ENCODE assay signal across 34 cellular contexts in genomic region chr11:7376386-7376785, GRCh38.
"Had no signal": no experiment of that assay in that cellular context is flagged by ENCODE, and none has a peak within 500 bp of the region (broad histone marks: within the 10 kb centered on the region; RNA-seq: fewer than 3 reads in every experiment).

No MANE protein-coding gene starts in this region.

- H3K4me1 ChIP-seq: adrenal gland, ascending aorta, body of pancreas, breast epithelium had no signal

- ATAC-seq: activated naive CD4-positive, alpha-beta T cell treated with anti-CD3 and anti-CD28 coated beads, Interleukin-2, amount 50 U/mL, for 72 hours; activated naive CD8-positive, alpha-beta T cell treated with anti-CD3 and anti-CD28 coated beads, Interleukin-2, amount 50 U/mL, for 24 hours; activated T-cell treated with anti-CD3 and anti-CD28 coated beads, Interleukin-2, amount 50 U/mL, for 4 hours; activated T-cell treated with anti-CD3 and anti-CD28 coated beads, Interleukin-2, amount 50 U/mL, for 72 hours; activated T-helper 17 cell treated with anti-CD3 and anti-CD28 coated beads, Interleukin-2, amount 50 U/mL, for 72 hours; body of pancreas had no signal

- H3K27ac ChIP-seq: adrenal gland, ascending aorta, body of pancreas, brain microvascular endothelial cell, breast epithelium, cardiac muscle cell had no signal

- FAIRE-seq: astrocyte, bronchial epithelial cell had no signal

- H3K9me3 ChIP-seq: adrenal gland, ascending aorta, body of pancreas, breast epithelium had no signal

- H3K36me3 ChIP-seq: adrenal gland, ascending aorta, brain microvascular endothelial cell, breast epithelium, cardiac muscle cell had no signal

- H3K27me3 ChIP-seq: adrenal gland, ascending aorta, body of pancreas, brain microvascular endothelial cell, breast epithelium, cardiac muscle cell had no signal

- H3K4me3 ChIP-seq: adrenal gland, ascending aorta, body of pancreas, breast epithelium, cardiac muscle cell had no signal

- DNase-seq: activated effector memory CD4-positive, alpha-beta T cell treated with anti-CD3 and anti-CD28 coated beads, Interleukin-2, amount 50 U/mL, for 16 hours; activated effector memory CD4-positive, alpha-beta T cell treated with Interleukin-2 at 50 U/mL for 16 hours; activated gamma-delta T cell; activated gamma-delta T cell treated with Interleukin-2 at 50 U/mL for 16 hours; activated naive CD4-positive, alpha-beta T cell; activated naive CD4-positive, alpha-beta T cell treated with anti-CD3 and anti-CD28 coated beads for 36 hours; activated naive CD4-positive, alpha-beta T cell treated with anti-CD3 and anti-CD28 coated beads, Interleukin-2, amount 10 ng/mL, durations not matched to agents 7 days and 5 days; activated naive CD4-positive, alpha-beta T cell treated with anti-CD3 and anti-CD28 coated beads, Interleukin-2, amount 50 U/mL, for 16 hours; activated naive CD4-positive, alpha-beta T cell treated with Interleukin-2 at 50 U/mL for 16 hours; activated naive CD8-positive, alpha-beta T cell treated with anti-CD3 and anti-CD28 coated beads for 36 hours; activated naive CD8-positive, alpha-beta T cell treated with anti-CD3 and anti-CD28 coated beads, Interleukin-2, amount 10 ng/mL, durations not matched to agents 7 days and 5 days; activated naive CD8-positive, alpha-beta T cell treated with anti-CD3 and anti-CD28 coated beads, Interleukin-2, amount 50 U/mL, for 24 hours; activated T-cell treated with anti-CD3 and anti-CD28 coated beads, Interleukin-2, amount 50 U/mL, for 1 hour; activated T-cell treated with anti-CD3 and anti-CD28 coated beads, Interleukin-2, amount 50 U/mL, for 24 hours; activated T-cell treated with anti-CD3 and anti-CD28 coated beads, Interleukin-2, amount 50 U/mL, for 4 hours; activated T-cell treated with anti-CD3 and anti-CD28 coated beads, Interleukin-2, amount 50 U/mL, for 48 hours; activated T-cell treated with anti-CD3 and anti-CD28 coated beads, Interleukin-2, amount 50 U/mL, for 72 hours; adrenal gland; amniotic stem cell; amygdala; anterior cingulate cortex; aorta; body of pancreas; brain microvascular endothelial cell; caudate nucleus; central memory CD4-positive, alpha-beta T cell; cerebellar nuclear complex had no signal
